2 cellular contexts compared by ENCODE assay signal in the genomic region with DNA sequence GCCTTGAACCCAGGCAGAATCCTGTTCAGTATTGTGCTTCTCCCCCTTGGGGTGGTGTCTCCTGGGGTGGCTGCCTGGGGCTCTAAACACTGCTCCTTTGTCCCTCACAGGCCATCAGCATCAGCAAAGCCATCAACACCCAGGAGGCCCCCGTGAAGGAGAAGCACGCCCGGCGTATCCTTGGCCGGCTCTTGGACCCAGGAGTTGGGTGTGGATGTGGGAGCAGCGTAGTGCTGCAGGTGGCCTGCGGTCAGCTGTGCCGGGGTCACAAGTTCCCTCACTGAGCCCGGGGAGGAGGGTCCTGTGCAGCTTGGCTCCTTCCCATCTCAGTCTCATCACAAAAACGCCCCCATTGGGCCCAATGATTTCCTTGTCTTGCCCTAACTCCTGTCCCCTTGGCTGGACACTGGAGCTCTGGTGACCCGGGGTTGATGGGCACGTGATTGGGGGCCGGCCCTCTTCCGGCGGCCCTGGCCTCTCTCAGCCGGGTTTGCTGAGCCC.
TF ChIP-seq lines count a peak whose summit lies in the region.

No MANE protein-coding gene starts in this region.

TF ChIP-seq in SK-N-SH, 30 proteins besides CTCF, POLR2A, EP300 and RAD21 (continued from another document):
- TF ChIP-seq, protein P1, sequence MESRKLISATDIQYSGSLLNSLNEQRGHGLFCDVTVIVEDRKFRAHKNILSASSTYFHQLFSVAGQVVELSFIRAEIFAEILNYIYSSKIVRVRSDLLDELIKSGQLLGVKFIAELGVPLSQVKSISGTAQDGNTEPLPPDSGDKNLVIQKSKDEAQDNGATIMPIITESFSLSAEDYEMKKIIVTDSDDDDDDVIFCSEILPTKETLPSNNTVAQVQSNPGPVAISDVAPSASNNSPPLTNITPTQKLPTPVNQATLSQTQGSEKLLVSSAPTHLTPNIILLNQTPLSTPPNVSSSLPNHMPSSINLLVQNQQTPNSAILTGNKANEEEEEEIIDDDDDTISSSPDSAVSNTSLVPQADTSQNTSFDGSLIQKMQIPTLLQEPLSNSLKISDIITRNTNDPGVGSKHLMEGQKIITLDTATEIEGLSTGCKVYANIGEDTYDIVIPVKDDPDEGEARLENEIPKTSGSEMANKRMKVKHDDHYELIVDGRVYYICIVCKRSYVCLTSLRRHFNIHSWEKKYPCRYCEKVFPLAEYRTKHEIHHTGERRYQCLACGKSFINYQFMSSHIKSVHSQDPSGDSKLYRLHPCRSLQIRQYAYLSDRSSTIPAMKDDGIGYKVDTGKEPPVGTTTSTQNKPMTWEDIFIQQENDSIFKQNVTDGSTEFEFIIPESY (IDR thresholded peaks at IDR 0.05; ENCODE audit: borderline replicate concordance, low read depth), result no peak

TF ChIP-seq in SK-N-SH treated with all-trans-retinoic acid at 6 μM for 48 hours, 23 proteins besides CTCF, POLR2A, EP300 and RAD21 (continued from another document):
- TF ChIP-seq, protein P2, sequence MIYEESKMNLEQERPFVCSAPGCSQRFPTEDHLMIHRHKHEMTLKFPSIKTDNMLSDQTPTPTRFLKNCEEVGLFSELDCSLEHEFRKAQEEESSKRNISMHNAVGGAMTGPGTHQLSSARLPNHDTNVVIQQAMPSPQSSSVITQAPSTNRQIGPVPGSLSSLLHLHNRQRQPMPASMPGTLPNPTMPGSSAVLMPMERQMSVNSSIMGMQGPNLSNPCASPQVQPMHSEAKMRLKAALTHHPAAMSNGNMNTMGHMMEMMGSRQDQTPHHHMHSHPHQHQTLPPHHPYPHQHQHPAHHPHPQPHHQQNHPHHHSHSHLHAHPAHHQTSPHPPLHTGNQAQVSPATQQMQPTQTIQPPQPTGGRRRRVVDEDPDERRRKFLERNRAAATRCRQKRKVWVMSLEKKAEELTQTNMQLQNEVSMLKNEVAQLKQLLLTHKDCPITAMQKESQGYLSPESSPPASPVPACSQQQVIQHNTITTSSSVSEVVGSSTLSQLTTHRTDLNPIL (CRISPR knock-in tag; IDR thresholded peaks at IDR 0.05; ENCODE audit: low read depth), result no peak
- TF ChIP-seq ZC3H10 (CRISPR knock-in tag; IDR thresholded peaks at IDR 0.05) (no peak), GLIS3 (CRISPR knock-in tag; IDR thresholded peaks at IDR 0.05) (no peak), ESRRG (CRISPR knock-in tag; IDR thresholded peaks at IDR 0.05) (no peak), PPARA (CRISPR knock-in tag; IDR thresholded peaks at IDR 0.05; ENCODE audit: borderline replicate concordance) (no peak), ZNF8 (CRISPR knock-in tag; IDR thresholded peaks at IDR 0.05) (no peak), TOX (CRISPR knock-in tag; IDR thresholded peaks at IDR 0.05; ENCODE audit: borderline replicate concordance) (no peak), ZNF70 (CRISPR knock-in tag; IDR thresholded peaks at IDR 0.05) (no peak), ARNTL (CRISPR knock-in tag; IDR thresholded peaks at IDR 0.05; ENCODE audit: borderline replicate concordance, low read depth) (no peak)
- TF ChIP-seq, protein P3, sequence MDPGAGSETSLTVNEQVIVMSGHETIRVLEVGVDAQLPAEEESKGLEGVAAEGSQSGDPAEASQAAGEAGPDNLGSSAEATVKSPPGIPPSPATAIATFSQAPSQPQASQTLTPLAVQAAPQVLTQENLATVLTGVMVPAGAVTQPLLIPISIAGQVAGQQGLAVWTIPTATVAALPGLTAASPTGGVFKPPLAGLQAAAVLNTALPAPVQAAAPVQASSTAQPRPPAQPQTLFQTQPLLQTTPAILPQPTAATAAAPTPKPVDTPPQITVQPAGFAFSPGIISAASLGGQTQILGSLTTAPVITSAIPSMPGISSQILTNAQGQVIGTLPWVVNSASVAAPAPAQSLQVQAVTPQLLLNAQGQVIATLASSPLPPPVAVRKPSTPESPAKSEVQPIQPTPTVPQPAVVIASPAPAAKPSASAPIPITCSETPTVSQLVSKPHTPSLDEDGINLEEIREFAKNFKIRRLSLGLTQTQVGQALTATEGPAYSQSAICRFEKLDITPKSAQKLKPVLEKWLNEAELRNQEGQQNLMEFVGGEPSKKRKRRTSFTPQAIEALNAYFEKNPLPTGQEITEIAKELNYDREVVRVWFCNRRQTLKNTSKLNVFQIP (CRISPR knock-in tag; IDR thresholded peaks at IDR 0.05; ENCODE audit: borderline replicate concordance, low read depth), result no peak
- TF ChIP-seq, protein P4, sequence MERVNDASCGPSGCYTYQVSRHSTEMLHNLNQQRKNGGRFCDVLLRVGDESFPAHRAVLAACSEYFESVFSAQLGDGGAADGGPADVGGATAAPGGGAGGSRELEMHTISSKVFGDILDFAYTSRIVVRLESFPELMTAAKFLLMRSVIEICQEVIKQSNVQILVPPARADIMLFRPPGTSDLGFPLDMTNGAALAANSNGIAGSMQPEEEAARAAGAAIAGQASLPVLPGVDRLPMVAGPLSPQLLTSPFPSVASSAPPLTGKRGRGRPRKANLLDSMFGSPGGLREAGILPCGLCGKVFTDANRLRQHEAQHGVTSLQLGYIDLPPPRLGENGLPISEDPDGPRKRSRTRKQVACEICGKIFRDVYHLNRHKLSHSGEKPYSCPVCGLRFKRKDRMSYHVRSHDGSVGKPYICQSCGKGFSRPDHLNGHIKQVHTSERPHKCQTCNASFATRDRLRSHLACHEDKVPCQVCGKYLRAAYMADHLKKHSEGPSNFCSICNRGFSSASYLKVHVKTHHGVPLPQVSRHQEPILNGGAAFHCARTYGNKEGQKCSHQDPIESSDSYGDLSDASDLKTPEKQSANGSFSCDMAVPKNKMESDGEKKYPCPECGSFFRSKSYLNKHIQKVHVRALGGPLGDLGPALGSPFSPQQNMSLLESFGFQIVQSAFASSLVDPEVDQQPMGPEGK (CRISPR knock-in tag; IDR thresholded peaks at IDR 0.05; ENCODE audit: borderline replicate concordance), result no peak
